Comparison of ENCODE assay signal across 8 cellular contexts in the genomic region with DNA sequence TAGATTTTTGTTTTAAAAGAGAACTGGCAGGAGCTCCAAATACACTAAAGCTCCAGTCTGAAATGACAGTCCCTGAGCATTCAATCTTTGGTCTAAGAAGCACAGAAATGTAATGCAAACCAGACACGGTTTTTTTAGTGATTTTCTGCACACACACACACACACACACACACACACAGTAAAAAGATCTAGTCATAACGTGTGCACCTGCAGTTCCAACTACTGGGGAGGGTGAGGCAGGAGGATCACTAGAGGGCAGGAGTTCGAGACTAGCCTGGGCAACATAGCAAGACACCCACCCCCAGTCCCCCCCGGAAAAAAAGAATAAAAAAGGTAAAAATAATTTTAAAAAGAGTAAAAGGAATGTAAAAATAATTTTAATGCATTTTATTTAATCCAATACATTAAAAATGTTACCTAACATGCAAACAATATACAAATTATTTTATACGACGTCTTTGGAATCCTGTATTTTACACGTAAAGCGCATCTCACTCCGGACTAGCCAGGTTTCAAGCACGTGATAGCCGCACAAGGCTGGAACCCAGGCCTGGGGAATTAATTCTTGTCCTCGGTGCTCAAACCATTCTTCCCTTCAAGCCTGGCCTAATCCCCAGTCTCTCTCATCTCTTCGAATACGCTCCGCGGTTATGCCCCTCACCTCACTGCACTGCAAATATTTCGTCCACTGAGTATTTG. TPM values are rescaled to one million over a fixed set of nuclear protein-coding genes. Genes with fewer than 3 reads are reported as not detected.
A peak's percentile ranks its signal among the peaks of the same experiment; 100 is the strongest.
DNase-seq lines count a peak whose midpoint lies in the region; ATAC-seq and TF ChIP-seq lines count a peak whose summit lies in the region.

No MANE protein-coding gene starts in this region.

- H3K9me3 ChIP-seq in WERI-Rb-1 (ENCODE audit: severe bottlenecking), result peaks cover 3% of the 10 kb centered on the region
- H3K9me3 ChIP-seq in right cardiac atrium (ENCODE audit: control insufficient read depth, low read length), result no peaks in the 10 kb centered on the region

- H3K4me1 ChIP-seq in right cardiac atrium (ENCODE audit: control insufficient read depth, insufficient read depth, low read length), result no peaks in the 10 kb centered on the region

- H3K9me3 Mint-ChIP-seq in stimulated activated naive B cell treated with anti-CD40 and anti-IgM and Interleukin-4, amounts not matched to agents 10 μg/mL and 1 μg/mL and 100 μg/mL, for 72 hours, result peaks cover 0 to under 1% of the 10 kb centered on the region in 2 donors

- intact Hi-C loops in right cardiac atrium (cut with DNase I), result no loop called here

- H3K4me1 Mint-ChIP-seq in stimulated activated naive B cell treated with anti-CD40 and anti-IgM and Interleukin-4, amounts not matched to agents 10 μg/mL and 1 μg/mL and 100 μg/mL, for 72 hours, result peaks cover 44 to 63% of the 10 kb centered on the region in 2 donors

- H3K36me3 Mint-ChIP-seq in stimulated activated naive B cell treated with anti-CD40 and anti-IgM and Interleukin-4, amounts not matched to agents 10 μg/mL and 1 μg/mL and 100 μg/mL, for 72 hours, result peaks cover 27 to 54% of the 10 kb centered on the region in 2 donors

- no peak for TF ChIP-seq CTCF in WERI-Rb-1 (IDR thresholded peaks at IDR 0.05; ENCODE audit: low read depth, low read length)

- H3K27me3 Mint-ChIP-seq in stimulated activated naive B cell treated with anti-CD40 and anti-IgM and Interleukin-4, amounts not matched to agents 10 μg/mL and 1 μg/mL and 100 μg/mL, for 72 hours, result no peaks in the 10 kb centered on the region

- H3K4me3 ChIP-seq in WERI-Rb-1 (ENCODE audit: low read depth, low read length) (peak overlapping the region; percentile 97), right cardiac atrium (ENCODE audit: low read length) (peak overlapping the region; percentile 71)

- H3K27me3 ChIP-seq in WERI-Rb-1 (ENCODE audit: insufficient read depth, low read depth, severe bottlenecking), result no peaks in the 10 kb centered on the region
- no peaks in the 10 kb centered on the region for H3K27me3 ChIP-seq in right cardiac atrium (ENCODE audit: control insufficient read depth, insufficient read depth)

- DNase-seq in SIG-M5 treated with dmso at 0.1 percent for 504 hours (lab: John Stamatoyannopoulos, UW; ENCODE audit: unreplicated experiment), result peak; percentile 11
- no peak for DNase-seq in SIG-M5 (lab: John Stamatoyannopoulos, UW)
- DNase-seq in WERI-Rb-1, result peak; percentile 43
- DNase-seq in right cardiac atrium, result no peak
- DNase-seq in stimulated activated naive B cell treated with anti-CD40 and anti-IgM and Interleukin-4, amounts not matched to agents 10 μg/mL and 1 μg/mL and 100 μg/mL, for 72 hours, result no peak
- DNase-seq in HT-29 (ENCODE audit: low spot score), result no peak
- DNase-seq in SHP77 treated with DMSO at 0.1 percent for 48 hours (lab: John Stamatoyannopoulos, UW), result no peak

- peak overlapping the region; percentile 91 to 98 for H3K4me3 Mint-ChIP-seq in stimulated activated naive B cell treated with anti-CD40 and anti-IgM and Interleukin-4, amounts not matched to agents 10 μg/mL and 1 μg/mL and 100 μg/mL, for 72 hours

- peak overlapping the region; percentile 91 for H3K27ac ChIP-seq in WERI-Rb-1
- peak overlapping the region; percentile 87 for H3K27ac ChIP-seq in right cardiac atrium (ENCODE audit: low read length)

- H3K36me3 ChIP-seq in WERI-Rb-1, result peaks cover 10% of the 10 kb centered on the region

- 8% methylated on average over 17 of the region's 17 CpGs for WGBS in right cardiac atrium

- ATAC-seq in right cardiac atrium (no peak), GM18517 (IDR thresholded peaks at IDR 0.05; ENCODE audit: unreplicated experiment) (no peak)
- peak in 1 of 2 donors; percentile 5 for ATAC-seq in stimulated activated naive B cell treated with anti-CD40 and anti-IgM and Interleukin-4, amounts not matched to agents 10 μg/mL and 1 μg/mL and 100 μg/mL, for 72 hours (replicated peaks)

- H3K27ac Mint-ChIP-seq in stimulated activated naive B cell treated with anti-CD40 and anti-IgM and Interleukin-4, amounts not matched to agents 10 μg/mL and 1 μg/mL and 100 μg/mL, for 72 hours, result peak overlapping the region; percentile 100

RNA-seq across cellular contexts. Expression of a gene that starts 0.8 kb away (rescaled TPM):
- 10 to 100 TPM; 15.3 to 17.3 (median 16.4) TPM for total RNA-seq in right cardiac atrium
- polyA plus RNA-seq in right cardiac atrium, result 12.0 TPM
- total RNA-seq in HT-29 (2014; rRNA removed; shearing (Covaris generic)), result 13.5 and 23.9 TPM in 2 replicates

RNA-seq across cellular contexts. Expression of a gene that starts 23.6 kb away (rescaled TPM):
- total RNA-seq in right cardiac atrium, result 10 to 100 TPM; 59.5 to 83.5 (median 68.7) TPM
- 32.6 TPM for polyA plus RNA-seq in right cardiac atrium
- total RNA-seq in HT-29 (2014; rRNA removed; shearing (Covaris generic)), result 17.1 and 18.6 TPM in 2 replicates

Comparison
In these comparisons a context has a peak if more than half of its experiments do, and no peak if none do; other contexts are left out.
1. DNase-seq: peak in SIG-M5 treated with dmso at 0.1 percent for 504 hours (single experiment) and WERI-Rb-1 (single experiment); none in SIG-M5 (single experiment), right cardiac atrium (0 of 3), stimulated activated naive B cell treated with anti-CD40 and anti-IgM and Interleukin-4, amounts not matched to agents 10 μg/mL and 1 μg/mL and 100 μg/mL, for 72 hours (single experiment), HT-29 (single experiment) and SHP77 treated with DMSO at 0.1 percent for 48 hours (single experiment).